In genomic region chr1:234605493-234605982, GRCh38 we compare ENCODE assay signal across 9 cellular contexts. TPM values are rescaled to one million over a fixed set of nuclear protein-coding genes. Genes with fewer than 3 reads are reported as not detected.
DNase-seq lines count a peak whose midpoint lies in the region; ATAC-seq and TF ChIP-seq lines count a peak whose summit lies in the region.
"Had no signal": no experiment of that assay in that cellular context is flagged by ENCODE, and none has a peak within 500 bp of the region (broad histone marks: within the 10 kb centered on the region; RNA-seq: fewer than 3 reads in every experiment).

No MANE protein-coding gene starts in this region.

- peaks cover 16 to 49% (median 27%) of the 10 kb centered on the region in 3 donors for H3K36me3 Mint-ChIP-seq in naive thymus-derived CD8-positive, alpha-beta T cell

- peaks cover 0 to 4% (median 0%) of the 10 kb centered on the region in 9 donors for H3K9me3 Mint-ChIP-seq in naive thymus-derived CD8-positive, alpha-beta T cell

- H3K27me3 ChIP-seq in BE2C = no peaks in the 10 kb centered on the region
- H3K27me3 ChIP-seq in colonic mucosa = no peaks in the 10 kb centered on the region

- H3K9ac ChIP-seq in colonic mucosa (ENCODE audit: low read depth in 2 of 2, low read length in 2 of 2) = peak overlapping the region; percentile 15 to 100

- H3K27ac ChIP-seq in colonic mucosa = peak overlapping the region; percentile 99

- ATAC-seq in naive thymus-derived CD8-positive, alpha-beta T cell = no peak

- DNase-seq in BE2C (no peak), LNCaP clone FGC (ENCODE audit: low read depth) (no peak), colonic mucosa (no peak), GDM1 (lab: John Stamatoyannopoulos, UW) (no peak), NCI-H146 (lab: John Stamatoyannopoulos, UW) (no peak), putamen (ENCODE audit: low spot score) (no peak), GM13977 (ENCODE audit: low spot score) (no peak)
- no peak for DNase-seq in naive thymus-derived CD8-positive, alpha-beta T cell
- DNase-seq: retina had no signal

- H3K4me1 ChIP-seq in BE2C = peaks cover 22% of the 10 kb centered on the region
- H3K4me1 ChIP-seq in colonic mucosa = peaks cover 11% of the 10 kb centered on the region

- H3K4me1 Mint-ChIP-seq in naive thymus-derived CD8-positive, alpha-beta T cell = peaks cover 39 to 77% (median 70%) of the 10 kb centered on the region in 4 donors

- POLR2A ChIA-PET in naive thymus-derived CD8-positive, alpha-beta T cell (lab: Charles Lee) = interaction anchor here (0.7 to 2.8 kb wide), 3 partner anchors 119 to 349 kb away, joined by 3 to 17 read pairs (median 11); no protein-coding TSS in a partner anchor

- H3K4me3 ChIP-seq in BE2C (ENCODE audit: low read depth, low read length) (peak overlapping the region; percentile 75), LNCaP clone FGC (ENCODE audit: low read depth, low read length) (peak overlapping the region; percentile 60), colonic mucosa (peak overlapping the region; percentile 85)

- in situ Hi-C loops in GM13977 (cut with MboI; ENCODE audit: low pct_unique_long_range_greater_than_20kb, low sequenced_read_pairs, unreplicated experiment) = no loop called here

- peak overlapping the region; percentile 90 to 99 (median 92) for H3K4me3 Mint-ChIP-seq in naive thymus-derived CD8-positive, alpha-beta T cell

- H3K9me3 ChIP-seq in BE2C = no peaks in the 10 kb centered on the region
- H3K9me3 ChIP-seq in colonic mucosa = no peaks in the 10 kb centered on the region

- intact Hi-C loops in colonic mucosa (cut with DNase I) = loop anchor here (5.0 kb wide), 1 partner anchor 477 kb away; no protein-coding TSS in a partner anchor

- peak overlapping the region; percentile 88 to 99 (median 98) for H3K27ac Mint-ChIP-seq in naive thymus-derived CD8-positive, alpha-beta T cell

- H3K27me3 Mint-ChIP-seq in naive thymus-derived CD8-positive, alpha-beta T cell = peaks cover 0 to 1% (median 0%) of the 10 kb centered on the region in 5 donors

- H3K36me3 ChIP-seq in BE2C (peaks cover 73% of the 10 kb centered on the region), colonic mucosa (no peaks in the 10 kb centered on the region)

- TF ChIP-seq CTCF in BE2C (IDR thresholded peaks at IDR 0.05; ENCODE audit: low read depth, low read length) (no peak), LNCaP clone FGC (IDR thresholded peaks at IDR 0.05; ENCODE audit: control insufficient read depth, extremely low read depth, insufficient read depth) (no peak), colonic mucosa (IDR thresholded peaks at IDR 0.05) (no peak), GM13977 (IDR thresholded peaks at IDR 0.05; ENCODE audit: extremely low read depth, insufficient read depth, missing control alignments) (no peak)

RNA-seq across cellular contexts. Expression of gene IRF2BP2, which starts 4.4 kb away (rescaled TPM):
- polyA plus RNA-seq in BE2C (2012; ENCODE audit: insufficient read depth, insufficient read length, low read depth) = 199 TPM
- 100 to 1,000 TPM; 157 to 164 TPM for total RNA-seq in colonic mucosa
- total RNA-seq in naive thymus-derived CD8-positive, alpha-beta T cell = 100 to 1,000 TPM; 165 to 183 TPM
- 10 to 100 TPM; 25.8 to 51.0 (median 30.4) TPM for polyA plus RNA-seq in naive thymus-derived CD8-positive, alpha-beta T cell
